In genomic region chr6:26330835-26331808, GRCh38 we compare ENCODE assay signal across 1 cellular context.
TF ChIP-seq lines count a peak whose summit lies in the region.

No MANE protein-coding gene starts in this region.

TF ChIP-seq in HepG2, 621 proteins besides CTCF, POLR2A, EP300 and RAD21 (continued from another document and continues in another):
- TF ChIP-seq ZNF773 (CRISPR knock-in tag; IDR thresholded peaks at IDR 0.05; ENCODE audit: borderline replicate concordance): no peak
- 0 out of 2 replicates have a peak, but pooled peaks have one; percentile 0 for TF ChIP-seq ZNF20 (CRISPR knock-in tag; IDR thresholded peaks at IDR 0.05)
- peak; percentile 96 for TF ChIP-seq TFAP4 (IDR thresholded peaks at IDR 0.05; ENCODE audit: borderline replicate concordance, low read depth)
- no peak for TF ChIP-seq MYNN (CRISPR knock-in tag; IDR thresholded peaks at IDR 0.05; ENCODE audit: low read depth)
- TF ChIP-seq, protein P1, sequence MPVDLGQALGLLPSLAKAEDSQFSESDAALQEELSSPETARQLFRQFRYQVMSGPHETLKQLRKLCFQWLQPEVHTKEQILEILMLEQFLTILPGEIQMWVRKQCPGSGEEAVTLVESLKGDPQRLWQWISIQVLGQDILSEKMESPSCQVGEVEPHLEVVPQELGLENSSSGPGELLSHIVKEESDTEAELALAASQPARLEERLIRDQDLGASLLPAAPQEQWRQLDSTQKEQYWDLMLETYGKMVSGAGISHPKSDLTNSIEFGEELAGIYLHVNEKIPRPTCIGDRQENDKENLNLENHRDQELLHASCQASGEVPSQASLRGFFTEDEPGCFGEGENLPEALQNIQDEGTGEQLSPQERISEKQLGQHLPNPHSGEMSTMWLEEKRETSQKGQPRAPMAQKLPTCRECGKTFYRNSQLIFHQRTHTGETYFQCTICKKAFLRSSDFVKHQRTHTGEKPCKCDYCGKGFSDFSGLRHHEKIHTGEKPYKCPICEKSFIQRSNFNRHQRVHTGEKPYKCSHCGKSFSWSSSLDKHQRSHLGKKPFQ (CRISPR knock-in tag; IDR thresholded peaks at IDR 0.05; ENCODE audit: insufficient replicate concordance): peak; percentile 41
- peak; percentile 57; the same call in 1 of the 2 replicates for TF ChIP-seq NR2C2 (CRISPR knock-in tag; IDR thresholded peaks at IDR 0.05; ENCODE audit: borderline replicate concordance)
- TF ChIP-seq ZNF441 (CRISPR knock-in tag; IDR thresholded peaks at IDR 0.05; ENCODE audit: borderline replicate concordance): peak; percentile 18; the same call in 1 of the 2 replicates
- no peak for TF ChIP-seq KDM4B (CRISPR knock-in tag; IDR thresholded peaks at IDR 0.05)
- no peak for TF ChIP-seq ZC3H4 (CRISPR knock-in tag; IDR thresholded peaks at IDR 0.05; ENCODE audit: borderline replicate concordance)
- TF ChIP-seq PAWR (CRISPR knock-in tag; IDR thresholded peaks at IDR 0.05; ENCODE audit: borderline replicate concordance): no peak
- no peak for TF ChIP-seq NFIB (CRISPR knock-in tag; IDR thresholded peaks at IDR 0.05; ENCODE audit: borderline replicate concordance)
- no peak for TF ChIP-seq ZNF468 (CRISPR knock-in tag; IDR thresholded peaks at IDR 0.05)
- TF ChIP-seq ZNF142 (CRISPR knock-in tag; IDR thresholded peaks at IDR 0.05): no peak
- TF ChIP-seq, protein P2, sequence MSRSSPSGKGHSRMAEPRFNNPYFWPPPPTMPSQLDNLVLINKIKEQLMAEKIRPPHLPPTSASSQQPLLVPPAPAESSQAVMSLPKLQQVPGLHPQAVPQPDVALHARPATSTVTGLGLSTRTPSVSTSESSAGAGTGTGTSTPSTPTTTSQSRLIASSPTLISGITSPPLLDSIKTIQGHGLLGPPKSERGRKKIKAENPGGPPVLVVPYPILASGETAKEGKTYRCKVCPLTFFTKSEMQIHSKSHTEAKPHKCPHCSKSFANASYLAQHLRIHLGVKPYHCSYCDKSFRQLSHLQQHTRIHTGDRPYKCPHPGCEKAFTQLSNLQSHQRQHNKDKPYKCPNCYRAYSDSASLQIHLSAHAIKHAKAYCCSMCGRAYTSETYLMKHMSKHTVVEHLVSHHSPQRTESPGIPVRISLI (CRISPR knock-in tag; IDR thresholded peaks at IDR 0.05; ENCODE audit: borderline replicate concordance): 0 out of 2 replicates have a peak, but pooled peaks have one; percentile 70
- TF ChIP-seq ZNF24 (IDR thresholded peaks at IDR 0.05): peak; percentile 91
- no peak for TF ChIP-seq KAT2B (IDR thresholded peaks at IDR 0.05; ENCODE audit: borderline replicate concordance, low read depth, low read length)
- TF ChIP-seq ZNF263 (CRISPR knock-in tag; IDR thresholded peaks at IDR 0.05): no peak
- TF ChIP-seq ZNF33B (CRISPR knock-in tag; IDR thresholded peaks at IDR 0.05): no peak
- TF ChIP-seq ZBTB42 (CRISPR knock-in tag; IDR thresholded peaks at IDR 0.05): no peak
- peak; percentile 59; the same call in 1 of the 2 replicates for TF ChIP-seq TGIF2 (CRISPR knock-in tag; IDR thresholded peaks at IDR 0.05)
- TF ChIP-seq RARA (CRISPR knock-in tag; IDR thresholded peaks at IDR 0.05): 0 out of 2 replicates have a peak, but pooled peaks have one; percentile 25
- TF ChIP-seq SIX1 (CRISPR knock-in tag; IDR thresholded peaks at IDR 0.05; ENCODE audit: borderline replicate concordance): peak; percentile 65; the same call in 1 of the 2 replicates
- no peak; the same call in 1 of the 2 replicates for TF ChIP-seq PPARG (CRISPR knock-in tag; conservative IDR thresholded peaks at IDR 0.05)
- TF ChIP-seq ZNF501 (CRISPR knock-in tag; IDR thresholded peaks at IDR 0.05): peak; percentile 66; the same call in 1 of the 2 replicates
- TF ChIP-seq ZBTB38 (CRISPR knock-in tag; IDR thresholded peaks at IDR 0.05): no peak
- no peak for TF ChIP-seq ZBTB44 (CRISPR knock-in tag; IDR thresholded peaks at IDR 0.05)
- no peak for TF ChIP-seq ZSCAN12 (CRISPR knock-in tag; IDR thresholded peaks at IDR 0.05)
- 0 out of 2 replicates have a peak, but pooled peaks have one; percentile 31 for TF ChIP-seq ZNF878 (CRISPR knock-in tag; IDR thresholded peaks at IDR 0.05)
- no peak for TF ChIP-seq ZKSCAN5 (CRISPR knock-in tag; IDR thresholded peaks at IDR 0.05)
- TF ChIP-seq ZNF784 (CRISPR knock-in tag; IDR thresholded peaks at IDR 0.05; ENCODE audit: borderline replicate concordance): 0 out of 2 replicates have a peak, but pooled peaks have one; percentile 54
- peak; percentile 72 for TF ChIP-seq MBD4 (IDR thresholded peaks at IDR 0.05; ENCODE audit: borderline replicate concordance, low read length)
- TF ChIP-seq NFKBIZ (CRISPR knock-in tag; IDR thresholded peaks at IDR 0.05): peak; percentile 67; the same call in 1 of the 2 replicates
- TF ChIP-seq GTF3A (CRISPR knock-in tag; conservative IDR thresholded peaks at IDR 0.05): peak; percentile 87; the same call in 1 of the 2 replicates
- TF ChIP-seq BCL3 (CRISPR knock-in tag; IDR thresholded peaks at IDR 0.05): no peak
- TF ChIP-seq MXD3 (CRISPR knock-in tag; IDR thresholded peaks at IDR 0.05): peak; percentile 69; the same call in 1 of the 2 replicates
- TF ChIP-seq, protein P3, sequence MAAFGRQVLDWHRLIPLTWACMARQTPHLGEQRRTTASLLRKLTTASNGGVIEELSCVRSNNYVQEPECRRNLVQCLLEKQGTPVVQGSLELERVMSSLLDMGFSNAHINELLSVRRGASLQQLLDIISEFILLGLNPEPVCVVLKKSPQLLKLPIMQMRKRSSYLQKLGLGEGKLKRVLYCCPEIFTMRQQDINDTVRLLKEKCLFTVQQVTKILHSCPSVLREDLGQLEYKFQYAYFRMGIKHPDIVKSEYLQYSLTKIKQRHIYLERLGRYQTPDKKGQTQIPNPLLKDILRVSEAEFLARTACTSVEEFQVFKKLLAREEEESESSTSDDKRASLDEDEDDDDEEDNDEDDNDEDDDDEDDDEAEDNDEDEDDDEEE (CRISPR knock-in tag; IDR thresholded peaks at IDR 0.05): no peak
- no peak for TF ChIP-seq HES4 (CRISPR knock-in tag; IDR thresholded peaks at IDR 0.05; ENCODE audit: borderline replicate concordance)
- no peak; the same call in 1 of the 2 replicates for TF ChIP-seq DMAP1 (CRISPR knock-in tag; IDR thresholded peaks at IDR 0.05)
- no peak for TF ChIP-seq SOX13 (IDR thresholded peaks at IDR 0.05)
- peak in 1 of 2 experiments; percentile 55; a peak in 2 of 4 replicates for TF ChIP-seq SOX13 (CRISPR knock-in tag; conservative IDR thresholded peaks at IDR 0.05 in 1 of 2, IDR thresholded peaks at IDR 0.05 in 1 of 2)
- TF ChIP-seq MED1 (CRISPR knock-in tag; IDR thresholded peaks at IDR 0.05): no peak
- TF ChIP-seq GMEB1 (CRISPR knock-in tag; IDR thresholded peaks at IDR 0.05; ENCODE audit: borderline replicate concordance): no peak; the same call in 1 of the 2 replicates
